In the genomic region with DNA sequence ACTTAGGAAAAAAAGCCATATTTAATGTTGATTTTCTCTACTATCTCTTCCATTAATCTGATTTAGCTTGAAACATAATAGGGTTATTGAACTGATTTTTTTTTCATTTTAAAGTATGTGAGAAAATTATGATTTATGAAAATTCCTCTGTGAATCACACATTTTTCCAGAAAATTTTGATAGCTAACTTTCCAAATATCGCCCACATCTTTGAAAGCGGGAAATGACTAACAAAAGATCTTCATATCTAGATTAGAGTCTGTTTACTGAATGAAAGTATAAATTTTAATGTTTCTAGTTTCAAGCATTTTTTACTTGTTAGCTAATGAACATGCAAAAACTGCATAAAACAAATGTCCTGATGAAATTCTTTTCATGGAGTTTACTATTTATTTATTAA, we compare ENCODE assay signal across 27 cellular contexts.
"Had no signal": no experiment of that assay in that cellular context is flagged by ENCODE, and none has a peak within 500 bp of the region (broad histone marks: within the 10 kb centered on the region; RNA-seq: fewer than 3 reads in every experiment).

No MANE protein-coding gene starts in this region.

- ATAC-seq: activated CD4-positive, alpha-beta T cell treated with anti-CD3 and anti-CD28 coated beads for 36 hours; activated CD8-positive, alpha-beta memory T cell treated with anti-CD3 and anti-CD28 coated beads, Interleukin-2, amount 10 ng/mL, durations not matched to agents 7 days and 5 days; activated CD8-positive, alpha-beta T cell treated with anti-CD3 and anti-CD28 coated beads, Interleukin-2, amount 10 ng/mL, durations not matched to agents 7 days and 5 days; activated naive CD4-positive, alpha-beta T cell treated with anti-CD3 and anti-CD28 coated beads, Interleukin-2, amount 50 U/mL, for 72 hours; gastroesophageal sphincter; heart right ventricle had no signal

- H3K4me1 ChIP-seq: esophagus squamous epithelium, gastroesophageal sphincter, heart right ventricle had no signal

- DNase-seq: activated CD4-positive, alpha-beta memory T cell treated with anti-CD3 and anti-CD28 coated beads for 36 hours; activated CD4-positive, alpha-beta T cell treated with anti-CD3 and anti-CD28 coated beads for 36 hours; activated CD4-positive, alpha-beta T cell treated with anti-CD3 and anti-CD28 coated beads, Interleukin-2, amount 10 ng/mL, durations not matched to agents 24 days and 14 days; activated CD4-positive, CD25-positive, alpha-beta regulatory T cell; activated CD4-positive, CD25-positive, alpha-beta regulatory T cell treated with anti-CD3 and anti-CD28 coated beads, Interleukin-2, amount 50 U/mL, for 72 hours; activated CD8-positive, alpha-beta memory T cell treated with anti-CD3 and anti-CD28 coated beads, Interleukin-2, amount 10 ng/mL, durations not matched to agents 7 days and 5 days; activated CD8-positive, alpha-beta memory T cell treated with anti-CD3 and anti-CD28 coated beads, Interleukin-2, amount 50 U/mL, for 4 hours; activated CD8-positive, alpha-beta T cell treated with anti-CD3 and anti-CD28 coated beads, Interleukin-2, amount 10 ng/mL, durations not matched to agents 7 days and 5 days; activated effector memory CD4-positive, alpha-beta T cell treated with anti-CD3 and anti-CD28 coated beads, Interleukin-2, amount 50 U/mL, for 16 hours; activated naive CD4-positive, alpha-beta T cell treated with anti-CD3 and anti-CD28 coated beads, Interleukin-2, amount 10 ng/mL, durations not matched to agents 7 days and 5 days; activated naive CD8-positive, alpha-beta T cell treated with anti-CD3 and anti-CD28 coated beads, Interleukin-2, amount 10 ng/mL, durations not matched to agents 7 days and 5 days; activated T-cell treated with anti-CD3 and anti-CD28 coated beads, Interleukin-2, amount 50 U/mL, for 1 hour; activated T-cell treated with anti-CD3 and anti-CD28 coated beads, Interleukin-2, amount 50 U/mL, for 48 hours; caudate nucleus; cortex of kidney; effector CD8-positive, alpha-beta T cell; esophagus squamous epithelium; foreskin melanocyte; heart right ventricle; T-helper 2 cell had no signal

- H3K9me3 ChIP-seq: esophagus squamous epithelium, gastroesophageal sphincter, heart right ventricle had no signal

- H3K4me3 ChIP-seq: esophagus squamous epithelium, gastroesophageal sphincter, heart right ventricle had no signal

- H3K27ac ChIP-seq: epithelial cell of prostate, esophagus squamous epithelium, gastroesophageal sphincter, heart right ventricle had no signal

- H3K27me3 ChIP-seq: esophagus squamous epithelium, gastroesophageal sphincter, heart right ventricle had no signal

- H3K36me3 ChIP-seq: esophagus squamous epithelium, gastroesophageal sphincter, heart right ventricle had no signal

- FAIRE-seq: astrocyte, colon, endometrium, endothelial cell of umbilical vein had no signal
